ENCODE assay signal across 34 cellular contexts in genomic region chr10:19144206-19144605, GRCh38.
"Had no signal": no experiment of that assay in that cellular context is flagged by ENCODE, and none has a peak within 500 bp of the region (broad histone marks: within the 10 kb centered on the region; RNA-seq: fewer than 3 reads in every experiment).

No MANE protein-coding gene starts in this region.

- DNase-seq: activated B cell treated with CpG ODN at 0.5 μM for 24 hours; activated CD4-positive, alpha-beta memory T cell treated with anti-CD3 and anti-CD28 coated beads for 36 hours; activated CD4-positive, alpha-beta T cell treated with anti-CD3 and anti-CD28 coated beads for 4 hours; activated CD4-positive, alpha-beta T cell treated with anti-CD3 and anti-CD28 coated beads, Interleukin-2, amount 10 ng/mL, durations not matched to agents 24 days and 14 days; activated CD4-positive, alpha-beta T cell treated with anti-CD3 and anti-CD28 coated beads, Interleukin-2, amount 50 U/mL, for 1 hour; activated CD4-positive, alpha-beta T cell treated with anti-CD3 and anti-CD28 coated beads, Interleukin-2, amount 50 U/mL, for 4 hours; activated CD4-positive, CD25-positive, alpha-beta regulatory T cell treated with anti-CD3 and anti-CD28 coated beads, Interleukin-2, amount 50 U/mL, for 72 hours; activated CD8-positive, alpha-beta memory T cell treated with anti-CD3 and anti-CD28 coated beads, Interleukin-2, amount 50 U/mL, for 4 hours; activated CD8-positive, alpha-beta T cell treated with anti-CD3 and anti-CD28 coated beads for 36 hours; activated effector memory CD4-positive, alpha-beta T cell treated with anti-CD3 and anti-CD28 coated beads, Interleukin-2, amount 50 U/mL, for 16 hours; activated gamma-delta T cell treated with Interleukin-2 at 50 U/mL for 16 hours; activated naive CD4-positive, alpha-beta T cell; activated naive CD4-positive, alpha-beta T cell treated with anti-CD3 and anti-CD28 coated beads for 36 hours; activated naive CD4-positive, alpha-beta T cell treated with anti-CD3 and anti-CD28 coated beads, Interleukin-2, amount 50 U/mL, for 16 hours; activated naive CD8-positive, alpha-beta T cell treated with anti-CD3 and anti-CD28 coated beads for 36 hours; activated T-cell treated with anti-CD3 and anti-CD28 coated beads for 4 hours; activated T-cell treated with anti-CD3 and anti-CD28 coated beads, Interleukin-2, amount 50 U/mL, for 1 hour; activated T-cell treated with anti-CD3 and anti-CD28 coated beads, Interleukin-2, amount 50 U/mL, for 4 hours; activated T-cell treated with anti-CD3 and anti-CD28 coated beads, Interleukin-2, amount 50 U/mL, for 72 hours; adrenal gland; amniotic stem cell; aorta; body of pancreas; brain microvascular endothelial cell; central memory CD4-positive, alpha-beta T cell; T-helper 2 cell; T-helper 9 cell had no signal

- H3K27ac ChIP-seq: adrenal gland, body of pancreas, brain microvascular endothelial cell, breast epithelium, VCaP had no signal

- H3K36me3 ChIP-seq: adrenal gland, brain microvascular endothelial cell, breast epithelium had no signal

- H3K27ac Mint-ChIP-seq: activated B cell treated with CpG ODN at 0.5 μM for 24 hours; activated CD4-positive, alpha-beta memory T cell treated with anti-CD3 and anti-CD28 coated beads for 36 hours; activated CD4-positive, alpha-beta T cell treated with anti-CD3 and anti-CD28 coated beads, Interleukin-2, amount 10 ng/mL, durations not matched to agents 24 days and 14 days; activated CD8-positive, alpha-beta T cell treated with anti-CD3 and anti-CD28 coated beads for 36 hours; activated naive CD4-positive, alpha-beta T cell treated with anti-CD3 and anti-CD28 coated beads for 36 hours; activated naive CD4-positive, alpha-beta T cell treated with anti-CD3 and anti-CD28 coated beads, Interleukin-2, amount 50 U/mL, for 72 hours; activated naive CD8-positive, alpha-beta T cell treated with anti-CD3 and anti-CD28 coated beads for 36 hours; activated T-cell treated with anti-CD3 and anti-CD28 coated beads, Interleukin-2, amount 50 U/mL, for 72 hours; activated T-helper 1 cell treated with anti-CD3 and anti-CD28 coated beads, Interleukin-12 subunit alpha, Interleukin-12 subunit beta, Interleukin-2, Interleukin-4 antibody, amounts not matched to agents 30 ng/mL and 10 ng/mL and 1 ng/mL, durations not matched to agents 14 hours and 24 hours and 36 hours; activated T-helper 17 cell treated with anti-CD3 and anti-CD28 coated beads, Interleukin-2, amount 50 U/mL, for 72 hours; T-helper 1 cell treated with Interleukin-12 subunit alpha and Interleukin-12 subunit beta and Interleukin-4 antibody, amounts not matched to agents 30 μg/mL and 1 μg/mL, for 36 hours; T-helper 2 cell treated with Interferon-gamma antibody and Interleukin-4, amounts not matched to agents 5 μg/mL and 100 μg/mL, for 36 hours had no signal

- H3K4me1 Mint-ChIP-seq: activated B cell treated with CpG ODN at 0.5 μM for 24 hours; activated CD4-positive, alpha-beta T cell treated with anti-CD3 and anti-CD28 coated beads, Interleukin-2, amount 10 ng/mL, durations not matched to agents 24 days and 14 days; activated naive CD8-positive, alpha-beta T cell treated with anti-CD3 and anti-CD28 coated beads for 36 hours; activated T-helper 17 cell treated with anti-CD3 and anti-CD28 coated beads, Interleukin-2, amount 50 U/mL, for 72 hours had no signal

- H3K27me3 Mint-ChIP-seq: activated B cell treated with CpG ODN at 0.5 μM for 24 hours; activated CD4-positive, alpha-beta memory T cell treated with anti-CD3 and anti-CD28 coated beads for 36 hours; activated CD4-positive, alpha-beta T cell treated with anti-CD3 and anti-CD28 coated beads, Interleukin-2, amount 10 ng/mL, durations not matched to agents 24 days and 14 days; activated CD8-positive, alpha-beta T cell treated with anti-CD3 and anti-CD28 coated beads for 36 hours; activated naive CD8-positive, alpha-beta T cell treated with anti-CD3 and anti-CD28 coated beads for 36 hours; activated T-helper 17 cell treated with anti-CD3 and anti-CD28 coated beads, Interleukin-2, amount 50 U/mL, for 72 hours had no signal

- H3K4me3 ChIP-seq: adrenal gland, body of pancreas, breast epithelium had no signal

- H3K4me1 ChIP-seq: adrenal gland, body of pancreas, breast epithelium had no signal

- H3K9me3 ChIP-seq: adrenal gland, body of pancreas, breast epithelium had no signal

- H3K36me3 Mint-ChIP-seq: activated CD4-positive, alpha-beta memory T cell treated with anti-CD3 and anti-CD28 coated beads for 36 hours; activated naive CD4-positive, alpha-beta T cell treated with anti-CD3 and anti-CD28 coated beads, Interleukin-2, amount 50 U/mL, for 72 hours; activated naive CD8-positive, alpha-beta T cell treated with anti-CD3 and anti-CD28 coated beads for 36 hours had no signal

- H3K27me3 ChIP-seq: adrenal gland, body of pancreas, brain microvascular endothelial cell, breast epithelium had no signal

- H3K4me3 Mint-ChIP-seq: activated B cell treated with CpG ODN at 0.5 μM for 24 hours; activated CD4-positive, alpha-beta memory T cell treated with anti-CD3 and anti-CD28 coated beads for 36 hours; activated CD4-positive, alpha-beta T cell treated with anti-CD3 and anti-CD28 coated beads, Interleukin-2, amount 10 ng/mL, durations not matched to agents 24 days and 14 days; activated CD8-positive, alpha-beta T cell treated with anti-CD3 and anti-CD28 coated beads for 36 hours; activated naive CD4-positive, alpha-beta T cell treated with anti-CD3 and anti-CD28 coated beads for 36 hours; activated naive CD8-positive, alpha-beta T cell treated with anti-CD3 and anti-CD28 coated beads for 36 hours; activated T-cell treated with anti-CD3 and anti-CD28 coated beads, Interleukin-2, amount 50 U/mL, for 4 hours; activated T-cell treated with anti-CD3 and anti-CD28 coated beads, Interleukin-2, amount 50 U/mL, for 72 hours; activated T-helper 1 cell treated with anti-CD3 and anti-CD28 coated beads, Interleukin-12 subunit alpha, Interleukin-12 subunit beta, Interleukin-2, Interleukin-4 antibody, amounts not matched to agents 30 ng/mL and 10 ng/mL and 1 ng/mL, durations not matched to agents 14 hours and 24 hours and 36 hours; activated T-helper 17 cell treated with anti-CD3 and anti-CD28 coated beads, Interleukin-2, amount 50 U/mL, for 72 hours; T-helper 1 cell treated with Interleukin-12 subunit alpha and Interleukin-12 subunit beta and Interleukin-4 antibody, amounts not matched to agents 30 μg/mL and 1 μg/mL, for 36 hours; T-helper 2 cell treated with Interferon-gamma antibody and Interleukin-4, amounts not matched to agents 5 μg/mL and 100 μg/mL, for 36 hours had no signal
